3 cellular contexts compared by ENCODE assay signal in the genomic region with DNA sequence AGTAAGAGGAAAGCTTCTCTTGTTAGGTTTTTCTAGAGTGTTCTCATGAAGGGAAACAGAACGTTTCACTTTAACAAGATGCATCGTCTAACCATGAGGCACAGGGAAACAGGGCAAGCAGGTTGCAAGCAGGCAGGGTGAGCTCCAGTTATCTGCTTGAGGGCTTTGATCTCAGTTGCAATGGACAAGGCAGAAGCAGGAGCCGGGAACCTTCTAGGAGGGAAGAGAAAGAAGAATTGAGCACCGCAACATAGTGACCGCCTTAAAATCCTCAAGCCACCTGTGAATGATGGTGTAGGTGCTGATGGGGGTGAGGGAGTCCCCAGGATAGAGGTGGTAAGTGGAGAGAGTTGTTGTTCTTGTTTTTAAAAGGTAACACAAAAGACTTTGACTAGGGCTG.
TF ChIP-seq lines count a peak whose summit lies in the region.

No MANE protein-coding gene starts in this region.

TF ChIP-seq in A549, 52 proteins besides CTCF, POLR2A, EP300 and RAD21:
- TF ChIP-seq MAFK (IDR thresholded peaks at IDR 0.05; ENCODE audit: partially characterized antibody) (no peak), ZC3H11A (IDR thresholded peaks at IDR 0.05) (no peak), SMC3 (IDR thresholded peaks at IDR 0.05) (no peak), CHD4 (IDR thresholded peaks at IDR 0.05; ENCODE audit: borderline replicate concordance) (no peak), RARB (CRISPR knock-in tag; IDR thresholded peaks at IDR 0.05) (no peak), EHF (CRISPR knock-in tag; IDR thresholded peaks at IDR 0.05) (no peak), NPAS2 (CRISPR knock-in tag; IDR thresholded peaks at IDR 0.05; ENCODE audit: borderline replicate concordance) (no peak), HOXA7 (CRISPR knock-in tag; IDR thresholded peaks at IDR 0.05) (no peak), HEYL (CRISPR knock-in tag; IDR thresholded peaks at IDR 0.05) (no peak), FOSB (CRISPR knock-in tag; IDR thresholded peaks at IDR 0.05) (no peak), SREBF2 (IDR thresholded peaks at IDR 0.05) (no peak)
- TF ChIP-seq, protein P1, sequence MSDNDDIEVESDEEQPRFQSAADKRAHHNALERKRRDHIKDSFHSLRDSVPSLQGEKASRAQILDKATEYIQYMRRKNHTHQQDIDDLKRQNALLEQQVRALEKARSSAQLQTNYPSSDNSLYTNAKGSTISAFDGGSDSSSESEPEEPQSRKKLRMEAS (IDR thresholded peaks at IDR 0.05) = no peak

TF ChIP-seq in IMR-90, 13 proteins besides CTCF, POLR2A, EP300 and RAD21:
- TF ChIP-seq MAFK (IDR thresholded peaks at IDR 0.05; ENCODE audit: low read depth, low read length) (no peak), FOS (IDR thresholded peaks at IDR 0.05; ENCODE audit: low read depth, low read length) (no peak)
- TF ChIP-seq, protein P2, sequence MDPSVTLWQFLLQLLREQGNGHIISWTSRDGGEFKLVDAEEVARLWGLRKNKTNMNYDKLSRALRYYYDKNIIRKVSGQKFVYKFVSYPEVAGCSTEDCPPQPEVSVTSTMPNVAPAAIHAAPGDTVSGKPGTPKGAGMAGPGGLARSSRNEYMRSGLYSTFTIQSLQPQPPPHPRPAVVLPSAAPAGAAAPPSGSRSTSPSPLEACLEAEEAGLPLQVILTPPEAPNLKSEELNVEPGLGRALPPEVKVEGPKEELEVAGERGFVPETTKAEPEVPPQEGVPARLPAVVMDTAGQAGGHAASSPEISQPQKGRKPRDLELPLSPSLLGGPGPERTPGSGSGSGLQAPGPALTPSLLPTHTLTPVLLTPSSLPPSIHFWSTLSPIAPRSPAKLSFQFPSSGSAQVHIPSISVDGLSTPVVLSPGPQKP (IDR thresholded peaks at IDR 0.05; ENCODE audit: borderline replicate concordance, low read depth, low read length) = no peak
TF ChIP-seq in IMR-90: peak in this region for 0.

TF ChIP-seq in GM12891, 5 proteins besides CTCF, POLR2A, EP300 and RAD21:
- TF ChIP-seq POLR2AphosphoS5 (IDR thresholded peaks at IDR 0.05; ENCODE audit: low read depth, low read length) (no peak), PAX5 (IDR thresholded peaks at IDR 0.05; ENCODE audit: insufficient read depth, low read length, severe bottlenecking) (no peak), TAF1 (IDR thresholded peaks at IDR 0.05; ENCODE audit: low read depth, low read length) (no peak)
